Comparison of ENCODE assay signal across 2 cellular contexts in genomic region chr9:4303002-4303401, GRCh38.
TF ChIP-seq lines count a peak whose summit lies in the region.

No MANE protein-coding gene starts in this region.

TF ChIP-seq in liver, 16 proteins besides CTCF, POLR2A, EP300 and RAD21 (continued from another document):
- TF ChIP-seq REST (IDR thresholded peaks at IDR 0.05), result no peak
- TF ChIP-seq FOXA1 (IDR thresholded peaks at IDR 0.05), result no peak
- no peak for TF ChIP-seq GABPA (IDR thresholded peaks at IDR 0.05 in 1 of 2, conservative IDR thresholded peaks at IDR 0.05 in 1 of 2)
- TF ChIP-seq NR2F2 (IDR thresholded peaks at IDR 0.05), result no peak
- TF ChIP-seq SP1 (IDR thresholded peaks at IDR 0.05), result peak; percentile 69
- no peak for TF ChIP-seq ZBTB33 (IDR thresholded peaks at IDR 0.05)
- TF ChIP-seq EGR1 (IDR thresholded peaks at IDR 0.05; ENCODE audit: low read depth in 2 of 2), result peak in 1 of 2 donors; percentile 69
TF ChIP-seq in liver: peak in this region for 4.

TF ChIP-seq in SK-N-SH treated with all-trans-retinoic acid at 6 μM for 48 hours, 23 proteins besides CTCF, POLR2A, EP300 and RAD21 (continued from another document):
- TF ChIP-seq ZC3H10 (CRISPR knock-in tag; IDR thresholded peaks at IDR 0.05) (no peak), CSRNP3 (CRISPR knock-in tag; IDR thresholded peaks at IDR 0.05) (no peak), ARNTL (CRISPR knock-in tag; IDR thresholded peaks at IDR 0.05; ENCODE audit: borderline replicate concordance, low read depth) (no peak), CREB5 (CRISPR knock-in tag; IDR thresholded peaks at IDR 0.05; ENCODE audit: low read depth) (no peak), TSHZ2 (CRISPR knock-in tag; IDR thresholded peaks at IDR 0.05) (no peak), PPARA (CRISPR knock-in tag; IDR thresholded peaks at IDR 0.05; ENCODE audit: borderline replicate concordance) (no peak), OSR1 (CRISPR knock-in tag; IDR thresholded peaks at IDR 0.05) (no peak), ESRRG (CRISPR knock-in tag; IDR thresholded peaks at IDR 0.05) (no peak), ZNF70 (CRISPR knock-in tag; IDR thresholded peaks at IDR 0.05) (no peak), TOX (CRISPR knock-in tag; IDR thresholded peaks at IDR 0.05; ENCODE audit: borderline replicate concordance) (no peak)
